In genomic region chr9:131410051-131410491, GRCh38 we compare ENCODE assay signal across 9 cellular contexts. TPM values are rescaled to one million over a fixed set of nuclear protein-coding genes. Genes with fewer than 3 reads are reported as not detected.
A peak's percentile ranks its signal among the peaks of the same experiment; 100 is the strongest.
DNase-seq lines count a peak whose midpoint lies in the region; ATAC-seq and TF ChIP-seq lines count a peak whose summit lies in the region.
"Had no signal": no experiment of that assay in that cellular context is flagged by ENCODE, and none has a peak within 500 bp of the region (broad histone marks: within the 10 kb centered on the region; RNA-seq: fewer than 3 reads in every experiment).

No MANE protein-coding gene starts in this region.

- CTCF ChIA-PET in activated CD4-positive, alpha-beta memory T cell treated with anti-CD3 and anti-CD28 coated beads for 36 hours (lab: Charles Lee) = no interaction called here

- intact Hi-C loops in heart left ventricle (cut with DNase I) (loop anchor here in 1 of 10 donors (5.0 kb wide), 1 partner anchor 38 kb away; no protein-coding TSS in a partner anchor), Right ventricle myocardium superior (cut with DNase I) (no loop called here), left ventricle myocardium superior (cut with micrococcal nuclease) (no loop called here)
- intact Hi-C loops in activated CD4-positive, alpha-beta memory T cell treated with anti-CD3 and anti-CD28 coated beads for 36 hours (cut with micrococcal nuclease) = no loop called here

- DNase-seq in heart left ventricle (no peak), Right ventricle myocardium superior (no peak), left ventricle myocardium superior (peak; percentile 28), NCI-H2227 treated with DMSO at 0.1 percent for 48 hours (lab: John Stamatoyannopoulos, UW) (no peak)
- DNase-seq in activated CD4-positive, alpha-beta memory T cell treated with anti-CD3 and anti-CD28 coated beads for 36 hours = peak; percentile 47
- DNase-seq: cerebellar nuclear complex had no signal

- peaks cover 0 to 8% (median 0%) of the 10 kb centered on the region in 9 donors for H3K36me3 ChIP-seq in heart left ventricle
- peaks cover 3% of the 10 kb centered on the region for H3K36me3 ChIP-seq in thymus (ENCODE audit: control insufficient read depth, insufficient read depth)

- H3K4me3 Mint-ChIP-seq in activated CD4-positive, alpha-beta memory T cell treated with anti-CD3 and anti-CD28 coated beads for 36 hours = peak overlapping the region; percentile 48

- no peaks in the 10 kb centered on the region for H3K27me3 ChIP-seq in heart left ventricle
- no peaks in the 10 kb centered on the region for H3K27me3 ChIP-seq in thymus (ENCODE audit: control insufficient read depth, insufficient read depth)

- no peak for TF ChIP-seq CTCF in heart left ventricle (IDR thresholded peaks at IDR 0.05)

- no peak for ATAC-seq in heart left ventricle
- ATAC-seq in Right ventricle myocardium superior (ENCODE audit: poor library complexity) = no peak
- ATAC-seq in left ventricle myocardium superior = no peak
- ATAC-seq in GM19395 (IDR thresholded peaks at IDR 0.05; ENCODE audit: unreplicated experiment) = no peak
- ATAC-seq in HG02571 (IDR thresholded peaks at IDR 0.05; ENCODE audit: unreplicated experiment) = no peak

- WGBS in heart left ventricle, 4 donors = 17 to 34% (median 29%) methylated on average over 6 to 7 of the region's 7 CpGs
- WGBS in thymus = 60% methylated on average over 7 of the region's 7 CpGs

- POLR2A ChIA-PET in activated CD4-positive, alpha-beta memory T cell treated with anti-CD3 and anti-CD28 coated beads for 36 hours (lab: Charles Lee) = no interaction called here

- peak overlapping the region in 9 of 12 donors; percentile 17 to 86 (median 42) for H3K27ac ChIP-seq in heart left ventricle
- H3K27ac ChIP-seq in thymus (ENCODE audit: low read depth) = peak overlapping the region; percentile 59

- H3K4me1 ChIP-seq in heart left ventricle = peaks cover 28 to 97% (median 83%) of the 10 kb centered on the region in 12 donors
- H3K4me1 ChIP-seq in thymus (ENCODE audit: control insufficient read depth, insufficient read depth, low read length) = peaks cover 43% of the 10 kb centered on the region

- H3K9me3 ChIP-seq in heart left ventricle = no peaks in the 10 kb centered on the region
- H3K9me3 ChIP-seq in thymus (ENCODE audit: control insufficient read depth) = no peaks in the 10 kb centered on the region

- no peaks in the 10 kb centered on the region for H3K27me3 Mint-ChIP-seq in activated CD4-positive, alpha-beta memory T cell treated with anti-CD3 and anti-CD28 coated beads for 36 hours

- no peaks in the 10 kb centered on the region for H3K9me3 Mint-ChIP-seq in activated CD4-positive, alpha-beta memory T cell treated with anti-CD3 and anti-CD28 coated beads for 36 hours

- peaks cover 85% of the 10 kb centered on the region for H3K4me1 Mint-ChIP-seq in activated CD4-positive, alpha-beta memory T cell treated with anti-CD3 and anti-CD28 coated beads for 36 hours (ENCODE audit: low read depth)

- H3K27ac Mint-ChIP-seq in activated CD4-positive, alpha-beta memory T cell treated with anti-CD3 and anti-CD28 coated beads for 36 hours = peak overlapping the region; percentile 80

- no peak for TF ChIP-seq POLR2A in heart left ventricle (IDR thresholded peaks at IDR 0.05)

- H3K36me3 Mint-ChIP-seq in activated CD4-positive, alpha-beta memory T cell treated with anti-CD3 and anti-CD28 coated beads for 36 hours = peaks cover 12% of the 10 kb centered on the region

- H3K4me3 ChIP-seq in heart left ventricle = no peak overlapping the region
- H3K4me3 ChIP-seq in thymus (ENCODE audit: low read length) = no peak overlapping the region

RNA-seq across cellular contexts. Expression of gene PRRC2B, which starts 16.2 kb away (rescaled TPM):
- 100 to 1,000 TPM in 8 of 9 donors, 10 to 100 TPM in 1; 88.2 to 193 (median 126) TPM for total RNA-seq in heart left ventricle
- 10 to 100 TPM; 59.9 to 71.2 TPM for polyA plus RNA-seq in heart left ventricle
- total RNA-seq in Right ventricle myocardium superior = 124 TPM
- total RNA-seq in activated CD4-positive, alpha-beta memory T cell treated with anti-CD3 and anti-CD28 coated beads for 36 hours = 100 to 1,000 TPM; 127 to 135 TPM
- 144 TPM for total RNA-seq in left ventricle myocardium superior
- polyA plus RNA-seq in thymus = 73.5 TPM

Comparison
In these comparisons a context has a peak if more than half of its experiments do, and no peak if none do; other contexts are left out.
1. DNase-seq: peak in activated CD4-positive, alpha-beta memory T cell treated with anti-CD3 and anti-CD28 coated beads for 36 hours (single experiment) and left ventricle myocardium superior (single experiment); none in heart left ventricle (0 of 5), Right ventricle myocardium superior (single experiment) and NCI-H2227 treated with DMSO at 0.1 percent for 48 hours (single experiment).